In genomic region chr22:29870574-29870973, GRCh38 we compare ENCODE assay signal across 21 cellular contexts. TPM values are rescaled to one million over a fixed set of nuclear protein-coding genes. Genes with fewer than 3 reads are reported as not detected.
DNase-seq lines count a peak whose midpoint lies in the region; ATAC-seq, FAIRE-seq and TF ChIP-seq lines count a peak whose summit lies in the region.
"Had no signal": no experiment of that assay in that cellular context is flagged by ENCODE, and none has a peak within 500 bp of the region (broad histone marks: within the 10 kb centered on the region; RNA-seq: fewer than 3 reads in every experiment).

No MANE protein-coding gene starts in this region.

- no peaks in the 10 kb centered on the region for H3K9me3 ChIP-seq in thyroid gland
- H3K9me3 ChIP-seq: BLaER1 treated with 17β-estradiol and CSF1 and Interleukin-3, amounts not matched to agents 10 nM and 100 nM; spleen; thoracic aorta had no signal

- no peak for FAIRE-seq in RCC 7860 (lab: Jason Lieb, UNC)
- FAIRE-seq: kidney had no signal

- no peaks in the 10 kb centered on the region for H3K36me3 Mint-ChIP-seq in type B pancreatic cell

- no peak overlapping the region for H3K27ac ChIP-seq in thyroid gland
- H3K27ac ChIP-seq: BLaER1 treated with 17β-estradiol and CSF1 and Interleukin-3, amounts not matched to agents 10 nM and 100 nM; KMS-11; PC-9; spleen; thoracic aorta had no signal

- H3K4me1 ChIP-seq in thyroid gland = no peaks in the 10 kb centered on the region

- H3K4me3 ChIP-seq in epithelial cell of esophagus (ENCODE audit: low read length) = no peak overlapping the region
- H3K4me3 ChIP-seq in thyroid gland (replicated peaks in 1 of 3) = no peak overlapping the region
- H3K4me3 ChIP-seq: BLaER1 treated with 17β-estradiol and CSF1 and Interleukin-3, amounts not matched to agents 10 nM and 100 nM; PC-9; spleen; thoracic aorta had no signal

- no peak for TF ChIP-seq POLR2A in thyroid gland (IDR thresholded peaks at IDR 0.05)

- DNase-seq in stimulated activated naive CD8-positive, alpha-beta T cell treated with anti-CD3 and anti-CD28 coated beads, Interleukin-15, amount 100 ng/mL, for 72 hours = peak in 1 of 2 donors; percentile 15
- no peak for DNase-seq in stimulated activated naive CD8-positive, alpha-beta T cell treated with anti-CD3 and anti-CD28 coated beads, Interleukin-15, Interleukin-2, amounts not matched to agents 100 U/mL and 50 U/mL, for 24 hours
- DNase-seq in RCC 7860 (ENCODE audit: low spot score) (peak; percentile 41), epithelial cell of esophagus (ENCODE audit: low read depth) (peak; percentile 81), type B pancreatic cell (ENCODE audit: extremely low spot score, unreplicated experiment) (no peak), hippocampal formation (lab: John Stamatoyannopoulos, UW) (no peak), thyroid gland (no peak)
- DNase-seq: amniotic stem cell; cerebellar nuclear complex; effector memory CD4-positive, alpha-beta T cell; hypothalamus; kidney; NCI-H1092 treated with DMSO at 0.1 percent for 48 hours; NCI-H748 treated with DMSO at 0.1 percent for 48 hours; PC-9; spleen; T-helper 9 cell had no signal

- no peak overlapping the region for H3K27ac Mint-ChIP-seq in stimulated activated naive CD8-positive, alpha-beta T cell treated with anti-CD3 and anti-CD28 coated beads, Interleukin-15, amount 100 ng/mL, for 72 hours
- H3K27ac Mint-ChIP-seq in type B pancreatic cell = peak overlapping the region; percentile 16

- no peak for TF ChIP-seq CTCF in epithelial cell of esophagus (IDR thresholded peaks at IDR 0.05; ENCODE audit: insufficient read depth, low read depth, low read length, missing control alignments)
- no peak for TF ChIP-seq CTCF in type B pancreatic cell (conservative IDR thresholded peaks at IDR 0.05)
- no peak for TF ChIP-seq CTCF in thyroid gland (IDR thresholded peaks at IDR 0.05)

- no peaks in the 10 kb centered on the region for H3K27me3 ChIP-seq in thyroid gland
- H3K27me3 ChIP-seq: BLaER1 treated with 17β-estradiol and CSF1 and Interleukin-3, amounts not matched to agents 10 nM and 100 nM; spleen had no signal

- peaks cover 10% of the 10 kb centered on the region for H3K27me3 Mint-ChIP-seq in stimulated activated naive CD8-positive, alpha-beta T cell treated with anti-CD3 and anti-CD28 coated beads, Interleukin-15, amount 100 ng/mL, for 72 hours
- peaks cover 4% of the 10 kb centered on the region for H3K27me3 Mint-ChIP-seq in type B pancreatic cell

- WGBS in thyroid gland, 2 donors = 62% methylated on average over 3 of the region's 3 CpGs

- H3K36me3 ChIP-seq in thyroid gland = no peaks in the 10 kb centered on the region
- H3K36me3 ChIP-seq: BLaER1 treated with 17β-estradiol and CSF1 and Interleukin-3, amounts not matched to agents 10 nM and 100 nM; spleen; thoracic aorta had no signal

- H3K4me3 Mint-ChIP-seq in stimulated activated naive CD8-positive, alpha-beta T cell treated with anti-CD3 and anti-CD28 coated beads, Interleukin-15, amount 100 ng/mL, for 72 hours = no peak overlapping the region
- no peak overlapping the region for H3K4me3 Mint-ChIP-seq in type B pancreatic cell

- H3K4me1 Mint-ChIP-seq in stimulated activated naive CD8-positive, alpha-beta T cell treated with anti-CD3 and anti-CD28 coated beads, Interleukin-15, amount 100 ng/mL, for 72 hours = peaks cover 6% of the 10 kb centered on the region
- peaks cover 13% of the 10 kb centered on the region for H3K4me1 Mint-ChIP-seq in type B pancreatic cell (ENCODE audit: unreplicated experiment)

- intact Hi-C loops in thyroid gland (cut with DNase I) = no loop called here

- H3K9me3 Mint-ChIP-seq in stimulated activated naive CD8-positive, alpha-beta T cell treated with anti-CD3 and anti-CD28 coated beads, Interleukin-15, amount 100 ng/mL, for 72 hours = no peaks in the 10 kb centered on the region
- no peaks in the 10 kb centered on the region for H3K9me3 Mint-ChIP-seq in type B pancreatic cell

- peak; percentile 87 for ATAC-seq in stimulated activated naive CD8-positive, alpha-beta T cell treated with anti-CD3 and anti-CD28 coated beads, Interleukin-15, amount 100 ng/mL, for 72 hours
- no peak for ATAC-seq in stimulated activated naive CD8-positive, alpha-beta T cell treated with anti-CD3 and anti-CD28 coated beads, Interleukin-15, Interleukin-2, amounts not matched to agents 100 U/mL and 50 U/mL, for 24 hours
- no peak for ATAC-seq in HG03025 (IDR thresholded peaks at IDR 0.05; ENCODE audit: low FRiP score, unreplicated experiment)

RNA-seq across cellular contexts. Expression of gene MTMR3, which starts 12.4 kb away (rescaled TPM):
- total RNA-seq in type B pancreatic cell (ENCODE audit: low replicate concordance) (50.2 and 54.3 TPM in 2 replicates), thyroid gland (100 to 1,000 TPM in 1 of 4 donors, 10 to 100 TPM in 3; 52.8 to 101 (median 69.1) TPM)

RNA-seq across cellular contexts. Expression of gene ASCC2, which starts 32.5 kb away (rescaled TPM):
- total RNA-seq in type B pancreatic cell (ENCODE audit: low replicate concordance) = 47.6 and 58.4 TPM in 2 replicates
- 10 to 100 TPM; 47.6 to 66.8 (median 51.3) TPM for total RNA-seq in thyroid gland

Comparison
In these comparisons a context has a peak if more than half of its experiments do, and no peak if none do; other contexts are left out.
1. DNase-seq: peak in RCC 7860 (single experiment) and epithelial cell of esophagus (single experiment); none in stimulated activated naive CD8-positive, alpha-beta T cell treated with anti-CD3 and anti-CD28 coated beads, Interleukin-15, Interleukin-2, amounts not matched to agents 100 U/mL and 50 U/mL, for 24 hours (single experiment), type B pancreatic cell (single experiment), hippocampal formation (0 of 2) and thyroid gland (0 of 2).